ENCODE assay signal across 10 cellular contexts in genomic region chr3:127373701-127374625, GRCh38.
DNase-seq lines count a peak whose midpoint lies in the region; ATAC-seq, FAIRE-seq and TF ChIP-seq lines count a peak whose summit lies in the region.
"Had no signal": no experiment of that assay in that cellular context is flagged by ENCODE, and none has a peak within 500 bp of the region (broad histone marks: within the 10 kb centered on the region; RNA-seq: fewer than 3 reads in every experiment).

No MANE protein-coding gene starts in this region.

- H3K27me3 ChIP-seq in KMS-11 (ENCODE audit: insufficient read depth, low read depth) (no peaks in the 10 kb centered on the region), bronchial epithelial cell (ENCODE audit: control insufficient read depth, insufficient read depth, low read length) (no peaks in the 10 kb centered on the region)

- H3K79me2 ChIP-seq in KMS-11 (ENCODE audit: insufficient read depth, low read depth) = no peaks in the 10 kb centered on the region

- no peaks in the 10 kb centered on the region for H3K4me1 Mint-ChIP-seq in progenitor cell of endocrine pancreas (ENCODE audit: low read depth)
- no peaks in the 10 kb centered on the region for H3K4me1 Mint-ChIP-seq in activated CD8-positive, alpha-beta memory T cell treated with anti-CD3 and anti-CD28 coated beads, Interleukin-2, amount 10 ng/mL, durations not matched to agents 7 days and 5 days
- H3K4me1 Mint-ChIP-seq: T-helper 17 cell had no signal

- H3K27ac Mint-ChIP-seq in progenitor cell of endocrine pancreas = no peak overlapping the region
- H3K27ac Mint-ChIP-seq in activated CD8-positive, alpha-beta memory T cell treated with anti-CD3 and anti-CD28 coated beads, Interleukin-2, amount 10 ng/mL, durations not matched to agents 7 days and 5 days = no peak overlapping the region
- H3K27ac Mint-ChIP-seq: T-helper 17 cell had no signal

- peak; percentile 39; the same call in 1 of the 2 replicates for TF ChIP-seq CTCF in KMS-11 (conservative IDR thresholded peaks at IDR 0.05; ENCODE audit: low read depth, low read length)
- peak; percentile 61 for TF ChIP-seq CTCF in bronchial epithelial cell (IDR thresholded peaks at IDR 0.05; ENCODE audit: insufficient read depth, low read length, severe bottlenecking)
- peak; percentile 50 for TF ChIP-seq CTCF in progenitor cell of endocrine pancreas (IDR thresholded peaks at IDR 0.05; ENCODE audit: unreplicated experiment)

- H3K36me3 ChIP-seq in KMS-11 (ENCODE audit: insufficient read depth) = no peaks in the 10 kb centered on the region
- H3K36me3 ChIP-seq in bronchial epithelial cell (ENCODE audit: control insufficient read depth, insufficient read depth, low read length) = no peaks in the 10 kb centered on the region
- H3K36me3 ChIP-seq: prostate gland had no signal

- no peak overlapping the region for H3K4me3 ChIP-seq in KMS-11 (IDR thresholded peaks at IDR 0.05; ENCODE audit: insufficient read depth, low read depth, low read length)
- H3K4me3 ChIP-seq in bronchial epithelial cell (ENCODE audit: low read depth, low read length) = no peak overlapping the region
- H3K4me3 ChIP-seq: prostate gland had no signal

- H3K27ac ChIP-seq in KMS-11 = no peak overlapping the region
- H3K27ac ChIP-seq: prostate gland had no signal

- FAIRE-seq in bronchial epithelial cell (lab: Jason Lieb, UNC) = peak; percentile 72

- no peak overlapping the region for H2AFZ ChIP-seq in KMS-11 (ENCODE audit: low read depth)

- DNase-seq in activated CD4-positive, alpha-beta T cell treated with anti-CD3 and anti-CD28 coated beads for 48 hours = peak; percentile 51
- DNase-seq in activated CD4-positive, alpha-beta T cell treated with anti-CD3 and anti-CD28 coated beads, Interleukin-2, amount 50 U/mL, for 1 hour = no peak
- DNase-seq in bronchial epithelial cell (ENCODE audit: low read depth) (no peak), progenitor cell of endocrine pancreas (ENCODE audit: low spot score, unreplicated experiment) (no peak)
- no peak for DNase-seq in activated CD8-positive, alpha-beta memory T cell treated with anti-CD3 and anti-CD28 coated beads, Interleukin-2, amount 10 ng/mL, durations not matched to agents 7 days and 5 days
- DNase-seq: T-helper 17 cell had no signal

- no peak overlapping the region for H3K4me2 ChIP-seq in KMS-11

- no peak overlapping the region for H3K9ac ChIP-seq in KMS-11

- no peak overlapping the region for H3K4me3 Mint-ChIP-seq in progenitor cell of endocrine pancreas (ENCODE audit: low read depth)
- no peak overlapping the region for H3K4me3 Mint-ChIP-seq in activated CD8-positive, alpha-beta memory T cell treated with anti-CD3 and anti-CD28 coated beads, Interleukin-2, amount 10 ng/mL, durations not matched to agents 7 days and 5 days
- H3K4me3 Mint-ChIP-seq: T-helper 17 cell had no signal

- no peaks in the 10 kb centered on the region for H3K36me3 Mint-ChIP-seq in progenitor cell of endocrine pancreas (ENCODE audit: insufficient read depth)
- no peaks in the 10 kb centered on the region for H3K36me3 Mint-ChIP-seq in activated CD8-positive, alpha-beta memory T cell treated with anti-CD3 and anti-CD28 coated beads, Interleukin-2, amount 10 ng/mL, durations not matched to agents 7 days and 5 days

- H3K9me3 Mint-ChIP-seq in progenitor cell of endocrine pancreas (ENCODE audit: low read depth) = no peaks in the 10 kb centered on the region
- H3K9me3 Mint-ChIP-seq in activated CD8-positive, alpha-beta memory T cell treated with anti-CD3 and anti-CD28 coated beads, Interleukin-2, amount 10 ng/mL, durations not matched to agents 7 days and 5 days (ENCODE audit: low read depth) = no peaks in the 10 kb centered on the region

- CTCF ChIA-PET in activated CD8-positive, alpha-beta memory T cell treated with anti-CD3 and anti-CD28 coated beads, Interleukin-2, amount 10 ng/mL, durations not matched to agents 7 days and 5 days (lab: Charles Lee) = interaction anchor here (1.4 to 3.5 kb wide), 3 partner anchors 9 to 173 kb away, joined by 5 to 13 read pairs (median 6); no protein-coding TSS in a partner anchor

- H4K20me1 ChIP-seq in KMS-11 (ENCODE audit: insufficient read depth) = no peaks in the 10 kb centered on the region

- H3K27me3 Mint-ChIP-seq in progenitor cell of endocrine pancreas = peaks cover 27% of the 10 kb centered on the region
- H3K27me3 Mint-ChIP-seq in activated CD8-positive, alpha-beta memory T cell treated with anti-CD3 and anti-CD28 coated beads, Interleukin-2, amount 10 ng/mL, durations not matched to agents 7 days and 5 days = peaks cover 6% of the 10 kb centered on the region

- H3K4me1 ChIP-seq in KMS-11 (ENCODE audit: low read depth, poor library complexity, severe bottlenecking) = no peaks in the 10 kb centered on the region
- H3K4me1 ChIP-seq: prostate gland had no signal

- ATAC-seq in HG02571 (IDR thresholded peaks at IDR 0.05; ENCODE audit: unreplicated experiment) = no peak
- ATAC-seq in activated CD8-positive, alpha-beta memory T cell treated with anti-CD3 and anti-CD28 coated beads, Interleukin-2, amount 10 ng/mL, durations not matched to agents 7 days and 5 days = no peak
- no peak for ATAC-seq in HG03460 (IDR thresholded peaks at IDR 0.05; ENCODE audit: unreplicated experiment)
- ATAC-seq: T-helper 17 cell had no signal
